ENCODE assay signal across 8 cellular contexts in the genomic region with DNA sequence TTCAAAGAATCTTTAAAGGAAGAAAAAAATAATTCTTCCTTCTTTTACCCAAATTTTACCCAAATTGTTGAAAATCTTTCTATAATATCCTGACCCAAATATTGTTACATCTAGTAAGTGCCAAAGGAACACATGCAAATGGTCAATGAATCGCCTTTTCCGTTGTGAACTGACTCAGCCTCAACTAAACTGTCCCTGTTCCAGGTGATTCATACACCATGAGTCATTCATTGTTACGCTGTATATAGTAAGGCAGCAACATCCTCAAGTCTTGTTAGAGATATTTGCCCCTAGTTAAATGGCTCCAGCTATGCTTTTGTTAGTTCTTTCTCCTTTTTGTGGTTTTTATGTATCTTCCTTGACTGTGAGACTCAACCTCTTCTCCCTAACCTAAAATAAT. TPM values are rescaled to one million over a fixed set of nuclear protein-coding genes. Genes with fewer than 3 reads are reported as not detected.
DNase-seq lines count a peak whose midpoint lies in the region; ATAC-seq, FAIRE-seq and TF ChIP-seq lines count a peak whose summit lies in the region.

No MANE protein-coding gene starts in this region.

- no peaks in the 10 kb centered on the region for H3K9me1 ChIP-seq in keratinocyte (ENCODE audit: control insufficient read depth, extremely low read depth, insufficient read depth, low read length)

- ATAC-seq in GM19452 (IDR thresholded peaks at IDR 0.05; ENCODE audit: unreplicated experiment) = peak; percentile 60
- no peak for ATAC-seq in HG03097 (IDR thresholded peaks at IDR 0.05; ENCODE audit: low FRiP score, unreplicated experiment)

- TF ChIP-seq CTCF in BJ (IDR thresholded peaks at IDR 0.05; ENCODE audit: insufficient read depth, low read depth, low read length) (no peak), keratinocyte (optimal IDR thresholded peaks at IDR 0.05 in 1 of 3, IDR thresholded peaks at IDR 0.05 in 1 of 3, conservative IDR thresholded peaks at IDR 0.05 in 1 of 3; ENCODE audit: extremely low read depth in 1 of 3, insufficient read depth in 2 of 3, low read length in 3 of 3) (no peak), neural progenitor cell (IDR thresholded peaks at IDR 0.05) (no peak), GM10266 (IDR thresholded peaks at IDR 0.05; ENCODE audit: control insufficient read depth, insufficient read depth, low read depth, missing control alignments) (no peak)

- peak overlapping the region; percentile 94 for H3K27ac Mint-ChIP-seq in activated naive CD8-positive, alpha-beta T cell
- no peak overlapping the region for H3K27ac Mint-ChIP-seq in neural progenitor cell

- H3K4me3 ChIP-seq in BJ (ENCODE audit: low read depth, low read length) (no peak overlapping the region), keratinocyte (ENCODE audit: control insufficient read depth in 2 of 3, extremely low read depth in 1 of 3, insufficient read depth in 2 of 3, low read depth in 1 of 3, low read length in 3 of 3) (no peak overlapping the region), neural progenitor cell (no peak overlapping the region)

- H3K36me3 Mint-ChIP-seq in activated naive CD8-positive, alpha-beta T cell = peaks cover 19% of the 10 kb centered on the region
- no peaks in the 10 kb centered on the region for H3K36me3 Mint-ChIP-seq in neural progenitor cell

- CTCF ChIA-PET in BJ (lab: Yijun Ruan, JAX) = interaction anchor here (0.9 to 2.0 kb wide), 6 partner anchors 25 to 975 kb away, joined by 3 to 11 read pairs (median 6); no protein-coding TSS in a partner anchor

- peak; percentile 84 for DNase-seq in BJ (ENCODE audit: low read depth)
- peak; percentile 92 for DNase-seq in LoVo (ENCODE audit: low spot score)
- DNase-seq in keratinocyte (ENCODE audit: low read depth, low spot score) = peak; percentile 76
- DNase-seq in neural progenitor cell (ENCODE audit: low spot score) = no peak
- no peak for DNase-seq in GM10266 (ENCODE audit: extremely low spot score)

- dilution Hi-C loops in keratinocyte (cut with MboI; ENCODE audit: extremely low pct_ligation_motif_present, low sequenced_read_pairs) = no loop called here

- H3K9me3 ChIP-seq in keratinocyte (ENCODE audit: control insufficient read depth, low read depth, low read length) (no peaks in the 10 kb centered on the region), neural progenitor cell (ENCODE audit: low read depth) (no peaks in the 10 kb centered on the region)

- H3K9me3 Mint-ChIP-seq in activated naive CD8-positive, alpha-beta T cell (ENCODE audit: low read depth) = no peaks in the 10 kb centered on the region
- no peaks in the 10 kb centered on the region for H3K9me3 Mint-ChIP-seq in neural progenitor cell

- H3K79me2 ChIP-seq in keratinocyte (ENCODE audit: control insufficient read depth, insufficient read depth, low read length) (peaks cover 62% of the 10 kb centered on the region), neural progenitor cell (ENCODE audit: low read depth) (no peaks in the 10 kb centered on the region)

- H3K4me3 Mint-ChIP-seq in activated naive CD8-positive, alpha-beta T cell = peak overlapping the region; percentile 93
- H3K4me3 Mint-ChIP-seq in neural progenitor cell = no peak overlapping the region

- no peaks in the 10 kb centered on the region for H3K27me3 Mint-ChIP-seq in activated naive CD8-positive, alpha-beta T cell
- peaks cover 2% of the 10 kb centered on the region for H3K27me3 Mint-ChIP-seq in neural progenitor cell (ENCODE audit: insufficient read depth, low read depth)

- POLR2A ChIA-PET in BJ (lab: Charles Lee) = no interaction called here

- FAIRE-seq in keratinocyte (lab: Jason Lieb, UNC) = peak; percentile 91

- H3K27me3 ChIP-seq in BJ (ENCODE audit: control insufficient read depth, insufficient read depth, low read length) (no peaks in the 10 kb centered on the region), keratinocyte (ENCODE audit: control insufficient read depth, extremely low read depth, insufficient read depth, low read length) (no peaks in the 10 kb centered on the region), neural progenitor cell (peaks cover 10% of the 10 kb centered on the region)

- H3K36me3 ChIP-seq in BJ (ENCODE audit: control insufficient read depth, insufficient read depth, low read length) (no peaks in the 10 kb centered on the region), keratinocyte (ENCODE audit: control insufficient read depth in 2 of 2, extremely low read depth in 1 of 2, insufficient read depth in 2 of 2, low read length in 2 of 2) (peaks cover 8 to 12% of the 10 kb centered on the region in 2 experiments), neural progenitor cell (no peaks in the 10 kb centered on the region)

- H3K27ac ChIP-seq in keratinocyte (ENCODE audit: control insufficient read depth, insufficient read depth, low read length) = peak overlapping the region; percentile 22
- no peak overlapping the region for H3K27ac ChIP-seq in neural progenitor cell

- no peaks in the 10 kb centered on the region for H3F3A ChIP-seq in neural progenitor cell (ENCODE audit: low read depth)

- H3K4me2 ChIP-seq in keratinocyte (ENCODE audit: control insufficient read depth, extremely low read depth, insufficient read depth, low read depth, low read length) = peak overlapping the region; percentile 8
- H3K4me2 ChIP-seq in neural progenitor cell = no peak overlapping the region

- H3K9ac ChIP-seq in keratinocyte (ENCODE audit: control insufficient read depth, extremely low read depth, insufficient read depth, low read length) (no peak overlapping the region), neural progenitor cell (no peak overlapping the region)

- H3K4me1 Mint-ChIP-seq in activated naive CD8-positive, alpha-beta T cell (ENCODE audit: low read depth) = peaks cover 73% of the 10 kb centered on the region
- H3K4me1 Mint-ChIP-seq in neural progenitor cell = no peaks in the 10 kb centered on the region

- no peaks in the 10 kb centered on the region for H4K20me1 ChIP-seq in keratinocyte (ENCODE audit: control insufficient read depth, extremely low read depth, insufficient read depth, low read length)
- H4K20me1 ChIP-seq in neural progenitor cell (ENCODE audit: low read depth) = no peaks in the 10 kb centered on the region

- H2AFZ ChIP-seq in keratinocyte (ENCODE audit: control insufficient read depth, low read length) (no peak overlapping the region), neural progenitor cell (replicated peaks) (no peak overlapping the region)

- H3K4me1 ChIP-seq in keratinocyte (ENCODE audit: control insufficient read depth, extremely low read depth, insufficient read depth, low read length) (peaks cover 50% of the 10 kb centered on the region), neural progenitor cell (no peaks in the 10 kb centered on the region)

RNA-seq across cellular contexts. Expression of a gene that starts 9.7 kb away (rescaled TPM):
- 0.28 and 0.44 TPM in 2 replicates for polyA plus RNA-seq in BJ (2011; rRNA removed)
- 0.62 and 1.0 TPM in 2 replicates for polyA minus RNA-seq in BJ (2011; rRNA and poly(A)+ RNA removed)
- 7.5 to 12.2 TPM (median 9.5 TPM) in 3 replicates for polyA plus RNA-seq in keratinocyte
- 2.9 TPM for polyA plus RNA-seq in keratinocyte (2011; ENCODE audit: low read depth)
- 6.0 and 7.3 TPM in 2 replicates for polyA plus RNA-seq in keratinocyte (2011; cell fraction: cytosol; rRNA removed)
- 16.4 and 19.3 TPM in 2 replicates for polyA plus RNA-seq in keratinocyte (2011; cell fraction: nucleus; rRNA removed)
- 4.0 and 8.4 TPM in 2 replicates for polyA plus RNA-seq in keratinocyte (2012; ENCODE audit: low replicate concordance)
- 9.8 to 18.0 TPM (median 12.5 TPM) in 3 replicates for polyA minus RNA-seq in keratinocyte
- 50.8 TPM for polyA minus RNA-seq in keratinocyte (2011; cell fraction: cytosol; rRNA and poly(A)+ RNA removed)
- 42.4 and 43.2 TPM in 2 replicates for polyA minus RNA-seq in keratinocyte (2011; cell fraction: nucleus; rRNA and poly(A)+ RNA removed)
- 0.65 TPM in 1 of 2 replicates, not detected in the other for total RNA-seq in neural progenitor cell (ENCODE audit: low replicate concordance)

Comparison
In these comparisons a context has a peak if more than half of its experiments do, and no peak if none do; other contexts are left out.
1. DNase-seq: peak in BJ (single experiment), LoVo (single experiment) and keratinocyte (single experiment); none in neural progenitor cell (single experiment) and GM10266 (single experiment).